9 cellular contexts compared by ENCODE assay signal in genomic region chr10:105952153-105952552, GRCh38.
A peak's percentile ranks its signal among the peaks of the same experiment; 100 is the strongest.
DNase-seq lines count a peak whose midpoint lies in the region; ATAC-seq and TF ChIP-seq lines count a peak whose summit lies in the region.
"Had no signal": no experiment of that assay in that cellular context is flagged by ENCODE, and none has a peak within 500 bp of the region (broad histone marks: within the 10 kb centered on the region; RNA-seq: fewer than 3 reads in every experiment).

No MANE protein-coding gene starts in this region.

- H3K9me3 Mint-ChIP-seq in memory B cell, result no peaks in the 10 kb centered on the region
- H3K9me3 Mint-ChIP-seq in activated CD4-positive, alpha-beta memory T cell treated with anti-CD3 and anti-CD28 coated beads, Interleukin-2, amount 10 ng/mL, durations not matched to agents 7 days and 5 days, result no peaks in the 10 kb centered on the region

- no peaks in the 10 kb centered on the region for H3K27me3 Mint-ChIP-seq in memory B cell
- no peaks in the 10 kb centered on the region for H3K27me3 Mint-ChIP-seq in activated CD4-positive, alpha-beta memory T cell treated with anti-CD3 and anti-CD28 coated beads, Interleukin-2, amount 10 ng/mL, durations not matched to agents 7 days and 5 days

- POLR2A ChIA-PET in activated CD4-positive, alpha-beta memory T cell treated with anti-CD3 and anti-CD28 coated beads, Interleukin-2, amount 10 ng/mL, durations not matched to agents 7 days and 5 days (lab: Charles Lee), result no interaction called here

- in situ Hi-C loops in ACHN (cut with HindIII; ENCODE audit: low pct_ligation_motif_present, low pct_unique_long_range_greater_than_20kb, low sequenced_read_pairs) (no loop called here), astrocyte of the spinal cord (cut with HindIII; ENCODE audit: low sequenced_read_pairs) (no loop called here)

- CTCF ChIA-PET in activated CD4-positive, alpha-beta memory T cell treated with anti-CD3 and anti-CD28 coated beads, Interleukin-2, amount 10 ng/mL, durations not matched to agents 7 days and 5 days (lab: Charles Lee), result interaction anchor here (1.0 kb wide), 1 partner anchor 14 kb away, joined by 3 read pairs; no protein-coding TSS in a partner anchor

- ATAC-seq in GM19397 (IDR thresholded peaks at IDR 0.05; ENCODE audit: unreplicated experiment), result peak; percentile 95
- peak; percentile 93 for ATAC-seq in HG03378 (IDR thresholded peaks at IDR 0.05; ENCODE audit: unreplicated experiment)
- peak; percentile 74 for ATAC-seq in memory B cell (ENCODE audit: low read depth)

- H3K4me3 Mint-ChIP-seq in memory B cell, result no peak overlapping the region
- no peak overlapping the region for H3K4me3 Mint-ChIP-seq in activated CD4-positive, alpha-beta memory T cell treated with anti-CD3 and anti-CD28 coated beads, Interleukin-2, amount 10 ng/mL, durations not matched to agents 7 days and 5 days

- no peak for TF ChIP-seq CTCF in astrocyte of the spinal cord (IDR thresholded peaks at IDR 0.05; ENCODE audit: low read depth, low read length)

- H3K36me3 Mint-ChIP-seq in memory B cell, result no peaks in the 10 kb centered on the region
- no peaks in the 10 kb centered on the region for H3K36me3 Mint-ChIP-seq in activated CD4-positive, alpha-beta memory T cell treated with anti-CD3 and anti-CD28 coated beads, Interleukin-2, amount 10 ng/mL, durations not matched to agents 7 days and 5 days (ENCODE audit: low read depth)

- H3K4me1 Mint-ChIP-seq in memory B cell, result no peaks in the 10 kb centered on the region
- no peaks in the 10 kb centered on the region for H3K4me1 Mint-ChIP-seq in activated CD4-positive, alpha-beta memory T cell treated with anti-CD3 and anti-CD28 coated beads, Interleukin-2, amount 10 ng/mL, durations not matched to agents 7 days and 5 days

- no peak overlapping the region for H3K27ac Mint-ChIP-seq in memory B cell
- H3K27ac Mint-ChIP-seq in activated CD4-positive, alpha-beta memory T cell treated with anti-CD3 and anti-CD28 coated beads, Interleukin-2, amount 10 ng/mL, durations not matched to agents 7 days and 5 days, result no peak overlapping the region

- DNase-seq in ACHN (peak; percentile 34), astrocyte of the spinal cord (ENCODE audit: low read depth, low spot score) (peak; percentile 40), memory B cell (ENCODE audit: low spot score in 2 of 2) (no peak)
- no peak for DNase-seq in activated effector memory CD4-positive, alpha-beta T cell treated with Interleukin-2 at 50 U/mL for 16 hours
- DNase-seq in activated CD4-positive, alpha-beta memory T cell treated with anti-CD3 and anti-CD28 coated beads, Interleukin-2, amount 10 ng/mL, durations not matched to agents 7 days and 5 days, result no peak
- no peak for DNase-seq in stimulated activated CD4-positive, alpha-beta T cell treated with anti-CD3 and anti-CD28 coated beads, Interleukin-1b, Interleukin-23, amount 100 ng/mL, for 48 hours
- DNase-seq: DND-41 had no signal

- H3K4me3 ChIP-seq in astrocyte of the spinal cord (ENCODE audit: low read depth, low read length), result no peak overlapping the region

Comparison
In these comparisons a context has a peak if more than half of its experiments do, and no peak if none do; other contexts are left out.
1. DNase-seq: peak in ACHN (single experiment) and astrocyte of the spinal cord (single experiment); none in memory B cell (0 of 2), activated effector memory CD4-positive, alpha-beta T cell treated with Interleukin-2 at 50 U/mL for 16 hours (single experiment), activated CD4-positive, alpha-beta memory T cell treated with anti-CD3 and anti-CD28 coated beads, Interleukin-2, amount 10 ng/mL, durations not matched to agents 7 days and 5 days (single experiment) and stimulated activated CD4-positive, alpha-beta T cell treated with anti-CD3 and anti-CD28 coated beads, Interleukin-1b, Interleukin-23, amount 100 ng/mL, for 48 hours (single experiment).
2. Peak in every context shown above with its lines, with median percentiles within 50 percentile points of each other: ATAC-seq.